ENCODE assay signal across 8 cellular contexts in the genomic region with DNA sequence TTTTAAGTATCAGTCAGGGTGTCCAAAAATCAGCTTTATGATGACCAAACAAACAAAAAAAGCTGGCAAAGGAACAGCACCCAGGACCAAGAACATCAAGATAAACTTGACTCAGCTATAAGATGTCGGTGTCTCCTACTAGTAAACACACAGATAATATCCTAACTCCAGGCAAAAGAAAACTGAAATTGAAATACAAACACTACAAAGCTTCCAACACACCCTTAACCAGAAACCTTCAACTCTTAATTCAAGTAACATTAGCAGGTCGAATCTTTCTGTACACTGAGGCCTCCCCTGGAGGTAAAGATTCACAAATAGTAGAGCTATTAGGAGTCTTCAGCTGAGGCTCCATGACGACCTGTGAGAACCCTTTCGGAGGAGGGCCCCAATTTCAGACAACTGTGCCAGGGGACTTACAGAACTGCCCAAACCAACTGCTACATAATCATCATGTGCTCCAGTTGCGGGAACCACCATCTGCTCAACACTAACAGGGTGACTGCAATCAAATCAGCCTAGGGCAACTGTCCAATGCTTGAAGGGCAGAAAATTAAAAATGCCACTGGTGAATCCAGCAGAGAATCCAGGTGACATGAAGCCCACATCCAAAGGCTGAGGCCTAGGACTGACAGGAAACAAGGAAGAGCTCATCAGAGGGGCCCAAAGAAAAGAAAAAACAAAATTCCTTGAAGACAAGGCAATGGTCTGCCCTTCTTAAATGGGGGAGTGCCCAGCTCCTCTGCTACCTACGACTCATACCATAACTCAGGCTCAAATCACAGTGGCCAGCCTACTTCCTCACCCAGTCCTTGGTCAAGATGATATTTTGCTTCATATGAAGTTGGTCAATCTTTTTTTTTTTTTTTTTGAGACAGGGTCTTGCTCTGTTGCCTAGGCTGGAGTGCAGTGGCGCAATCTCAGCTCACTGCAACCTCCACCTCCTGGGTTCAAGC. TPM values are rescaled to one million over a fixed set of nuclear protein-coding genes. Genes with fewer than 3 reads are reported as not detected.
A peak's percentile ranks its signal among the peaks of the same experiment; 100 is the strongest.
DNase-seq lines count a peak whose midpoint lies in the region; ATAC-seq lines count a peak whose summit lies in the region.

No MANE protein-coding gene starts in this region.

- H3K27ac Mint-ChIP-seq in activated CD8-positive, alpha-beta T cell treated with anti-CD3 and anti-CD28 coated beads, Interleukin-2, amount 10 ng/mL, durations not matched to agents 7 days and 5 days, result peak overlapping the region; percentile 76

- H3K9me3 ChIP-seq in mucosa of stomach (ENCODE audit: control insufficient read depth, low read length), result no peaks in the 10 kb centered on the region

- POLR2A ChIA-PET in activated CD8-positive, alpha-beta T cell treated with anti-CD3 and anti-CD28 coated beads, Interleukin-2, amount 10 ng/mL, durations not matched to agents 7 days and 5 days (lab: Charles Lee), result interaction anchor here (0.7 to 1.3 kb wide), 4 partner anchors 8 to 21 kb away, joined by 3 to 5 read pairs (median 3); partner anchors contain the start of gene XPNPEP1

- peaks cover 85% of the 10 kb centered on the region for H3K36me3 Mint-ChIP-seq in activated CD8-positive, alpha-beta T cell treated with anti-CD3 and anti-CD28 coated beads, Interleukin-2, amount 10 ng/mL, durations not matched to agents 7 days and 5 days (ENCODE audit: low read depth)

- peaks cover 64% of the 10 kb centered on the region for H3K4me1 Mint-ChIP-seq in activated CD8-positive, alpha-beta T cell treated with anti-CD3 and anti-CD28 coated beads, Interleukin-2, amount 10 ng/mL, durations not matched to agents 7 days and 5 days (ENCODE audit: low read depth)

- CTCF ChIA-PET in activated CD8-positive, alpha-beta T cell treated with anti-CD3 and anti-CD28 coated beads, Interleukin-2, amount 10 ng/mL, durations not matched to agents 7 days and 5 days (lab: Charles Lee), result interaction anchor here (0.9 to 2.0 kb wide), 9 partner anchors 9 to 89 kb away, joined by 3 to 16 read pairs (median 5); no protein-coding TSS in a partner anchor

- H3K36me3 ChIP-seq in mucosa of stomach (ENCODE audit: control insufficient read depth, insufficient read depth, low read length), result peaks cover 5% of the 10 kb centered on the region

- no peak for DNase-seq in activated CD8-positive, alpha-beta T cell treated with anti-CD3 and anti-CD28 coated beads, Interleukin-2, amount 10 ng/mL, durations not matched to agents 7 days and 5 days
- DNase-seq in NCI-H128 (lab: John Stamatoyannopoulos, UW; ENCODE audit: unreplicated experiment), result no peak
- DNase-seq in GF-D8 (lab: John Stamatoyannopoulos, UW), result no peak
- DNase-seq in activated CD4-positive, alpha-beta T cell treated with anti-CD3 and anti-CD28 coated beads for 1 hour, result no peak

- no peaks in the 10 kb centered on the region for H3K9me3 Mint-ChIP-seq in activated CD8-positive, alpha-beta T cell treated with anti-CD3 and anti-CD28 coated beads, Interleukin-2, amount 10 ng/mL, durations not matched to agents 7 days and 5 days (ENCODE audit: insufficient read depth)

- no peaks in the 10 kb centered on the region for H3K27me3 ChIP-seq in mucosa of stomach (ENCODE audit: control insufficient read depth, insufficient read depth, low read length)

- ATAC-seq in GM18868 (IDR thresholded peaks at IDR 0.05; ENCODE audit: unreplicated experiment) (peak; percentile 87), HG02938 (IDR thresholded peaks at IDR 0.05; ENCODE audit: unreplicated experiment) (peak; percentile 50), HG03039 (IDR thresholded peaks at IDR 0.05; ENCODE audit: unreplicated experiment) (no peak)
- ATAC-seq in activated CD8-positive, alpha-beta T cell treated with anti-CD3 and anti-CD28 coated beads, Interleukin-2, amount 10 ng/mL, durations not matched to agents 7 days and 5 days, result peak; percentile 88

- no peak overlapping the region for H3K4me3 ChIP-seq in mucosa of stomach (ENCODE audit: low read length)

- H3K27me3 Mint-ChIP-seq in activated CD8-positive, alpha-beta T cell treated with anti-CD3 and anti-CD28 coated beads, Interleukin-2, amount 10 ng/mL, durations not matched to agents 7 days and 5 days (ENCODE audit: low read depth), result no peaks in the 10 kb centered on the region

- peaks cover 33% of the 10 kb centered on the region for H3K4me1 ChIP-seq in mucosa of stomach (ENCODE audit: control insufficient read depth, insufficient read depth, low read length)

- H3K4me3 Mint-ChIP-seq in activated CD8-positive, alpha-beta T cell treated with anti-CD3 and anti-CD28 coated beads, Interleukin-2, amount 10 ng/mL, durations not matched to agents 7 days and 5 days, result peak overlapping the region; percentile 49

- peak overlapping the region; percentile 3 for H3K9ac ChIP-seq in mucosa of stomach (ENCODE audit: low read length)

RNA-seq across cellular contexts. Expression of gene XPNPEP1, which starts 20.0 kb away (rescaled TPM):
- total RNA-seq in activated CD8-positive, alpha-beta T cell treated with anti-CD3 and anti-CD28 coated beads, Interleukin-2, amount 10 ng/mL, durations not matched to agents 7 days and 5 days, result 100 to 1,000 TPM; 102 to 106 TPM
